30 cellular contexts compared by ENCODE assay signal in genomic region chr12:101612162-101612916, GRCh38. TPM values are rescaled to one million over a fixed set of nuclear protein-coding genes. Genes with fewer than 3 reads are reported as not detected.
"Had no signal": no experiment of that assay in that cellular context is flagged by ENCODE, and none has a peak within 500 bp of the region (broad histone marks: within the 10 kb centered on the region; RNA-seq: fewer than 3 reads in every experiment).

No MANE protein-coding gene starts in this region.

- ATAC-seq: left lung; lower lobe of right lung; naive thymus-derived CD8-positive, alpha-beta T cell; pancreas; T-helper 17 cell had no signal

- DNase-seq: activated CD4-positive, alpha-beta memory T cell treated with anti-CD3 and anti-CD28 coated beads for 36 hours; activated CD4-positive, alpha-beta T cell treated with anti-CD3 and anti-CD28 coated beads, Interleukin-2, amount 10 ng/mL, durations not matched to agents 24 days and 14 days; activated CD4-positive, CD25-positive, alpha-beta regulatory T cell treated with anti-CD3 and anti-CD28 coated beads, Interleukin-2, amount 50 U/mL, for 72 hours; activated CD8-positive, alpha-beta memory T cell treated with anti-CD3 and anti-CD28 coated beads, Interleukin-2, amount 50 U/mL, for 4 hours; activated effector memory CD4-positive, alpha-beta T cell treated with anti-CD3 and anti-CD28 coated beads, Interleukin-2, amount 50 U/mL, for 16 hours; activated naive CD4-positive, alpha-beta T cell treated with anti-CD3 and anti-CD28 coated beads for 36 hours; activated naive CD8-positive, alpha-beta T cell treated with anti-CD3 and anti-CD28 coated beads for 36 hours; activated T-cell treated with anti-CD3 and anti-CD28 coated beads, Interleukin-2, amount 50 U/mL, for 1 hour; adrenal gland; colonic mucosa; effector CD8-positive, alpha-beta T cell; heart left ventricle; hypothalamus; left lung; lower lobe of right lung; mesenchymal stem cell; naive thymus-derived CD8-positive, alpha-beta T cell; nucleus accumbens; pancreas; spleen; stimulated activated naive CD4-positive, alpha-beta T cell; T-helper 17 cell; transverse colon had no signal

- H3K36me3 ChIP-seq: adrenal gland, colonic mucosa, heart left ventricle, left lung, lower lobe of right lung, pancreas, prostate gland, spleen, suprapubic skin, transverse colon had no signal

- H3K27ac ChIP-seq: adrenal gland, colonic mucosa, epithelial cell of prostate, heart left ventricle, left lung, lower lobe of right lung, pancreas, prostate gland, spleen, suprapubic skin, transverse colon had no signal

- H3K9me3 ChIP-seq: adrenal gland, colonic mucosa, heart left ventricle, left lung, lower lobe of right lung, pancreas, prostate gland, spleen, suprapubic skin, transverse colon had no signal

- H3K27me3 ChIP-seq: adrenal gland, colonic mucosa, heart left ventricle, left lung, pancreas, spleen, suprapubic skin, transverse colon had no signal

- H3K4me3 ChIP-seq: adrenal gland, colonic mucosa, heart left ventricle, left lung, lower lobe of right lung, pancreas, prostate gland, spleen, suprapubic skin, transverse colon had no signal

RNA-seq across cellular contexts. Expression of gene MYBPC1, which starts 17.6 kb away (rescaled TPM):
- total RNA-seq: activated CD4-positive, alpha-beta memory T cell treated with anti-CD3 and anti-CD28 coated beads for 36 hours; activated CD4-positive, alpha-beta T cell treated with anti-CD3 and anti-CD28 coated beads, Interleukin-2, amount 10 ng/mL, durations not matched to agents 24 days and 14 days; activated CD8-positive, alpha-beta memory T cell treated with anti-CD3 and anti-CD28 coated beads for 36 hours; activated naive CD4-positive, alpha-beta T cell treated with anti-CD3 and anti-CD28 coated beads for 36 hours; activated naive CD8-positive, alpha-beta T cell treated with anti-CD3 and anti-CD28 coated beads for 36 hours; activated T-helper 1 cell treated with anti-CD3 and anti-CD28 coated beads, Interleukin-12 subunit alpha, Interleukin-12 subunit beta, Interleukin-2, Interleukin-4 antibody, amounts not matched to agents 30 ng/mL and 10 ng/mL and 1 ng/mL, durations not matched to agents 14 hours and 24 hours and 36 hours; dermis microvascular lymphatic vessel endothelial cell; lower lobe of right lung; naive thymus-derived CD8-positive, alpha-beta T cell; neural crest cell; T-helper 17 cell had no signal
- polyA plus RNA-seq: naive thymus-derived CD8-positive, alpha-beta T cell had no signal
